1 cellular context compared by ENCODE assay signal in the genomic region with DNA sequence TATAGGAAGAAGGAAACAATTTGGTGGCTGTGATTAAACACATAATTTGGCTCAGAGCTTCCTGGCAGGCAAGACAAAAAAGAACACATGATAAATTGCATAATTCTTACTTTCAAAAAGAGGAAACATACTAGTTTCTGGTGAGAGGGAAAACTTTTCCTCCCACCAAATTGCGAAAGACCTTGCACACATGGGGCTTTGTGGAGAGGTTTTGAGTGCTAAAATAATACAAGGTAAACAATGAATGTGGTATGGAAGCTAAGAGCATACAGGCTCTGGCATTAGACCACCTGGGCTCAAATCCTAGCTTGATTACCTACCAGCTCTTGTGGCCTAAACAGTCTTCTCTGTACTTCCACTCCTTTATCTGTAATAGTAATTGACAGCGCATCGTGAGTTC.
A peak's percentile ranks its signal among the peaks of the same experiment; 100 is the strongest.
TF ChIP-seq lines count a peak whose summit lies in the region.

No MANE protein-coding gene starts in this region.

TF ChIP-seq in HepG2, 621 proteins besides CTCF, POLR2A, EP300 and RAD21 (continued from another document and continues in another):
- TF ChIP-seq, protein P1, sequence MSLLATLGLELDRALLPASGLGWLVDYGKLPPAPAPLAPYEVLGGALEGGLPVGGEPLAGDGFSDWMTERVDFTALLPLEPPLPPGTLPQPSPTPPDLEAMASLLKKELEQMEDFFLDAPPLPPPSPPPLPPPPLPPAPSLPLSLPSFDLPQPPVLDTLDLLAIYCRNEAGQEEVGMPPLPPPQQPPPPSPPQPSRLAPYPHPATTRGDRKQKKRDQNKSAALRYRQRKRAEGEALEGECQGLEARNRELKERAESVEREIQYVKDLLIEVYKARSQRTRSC (CRISPR knock-in tag; IDR thresholded peaks at IDR 0.05; ENCODE audit: low read depth): no peak
- TF ChIP-seq TEAD3 (CRISPR knock-in tag; optimal IDR thresholded peaks at IDR 0.05; ENCODE audit: borderline replicate concordance) (peak; percentile 8), ZNF20 (CRISPR knock-in tag; IDR thresholded peaks at IDR 0.05) (no peak), MIXL1 (CRISPR knock-in tag; IDR thresholded peaks at IDR 0.05) (no peak), HNRNPL (IDR thresholded peaks at IDR 0.05; ENCODE audit: low read depth, low read length) (no peak), CCAR2 (optimal IDR thresholded peaks at IDR 0.05; ENCODE audit: low read depth, low read length) (no peak), ZBTB3 (CRISPR knock-in tag; IDR thresholded peaks at IDR 0.05; ENCODE audit: borderline replicate concordance, low read depth) (no peak), SP140L (CRISPR knock-in tag; IDR thresholded peaks at IDR 0.05; ENCODE audit: borderline replicate concordance) (peak; percentile 63; the same call in 1 of the 2 replicates), MTA3 (CRISPR knock-in tag; IDR thresholded peaks at IDR 0.05) (no peak), RARA (CRISPR knock-in tag; IDR thresholded peaks at IDR 0.05) (0 out of 2 replicates have a peak, but pooled peaks have one; percentile 43), KDM5B (CRISPR knock-in tag; IDR thresholded peaks at IDR 0.05; ENCODE audit: borderline replicate concordance) (no peak), NFIC (IDR thresholded peaks at IDR 0.05; ENCODE audit: low read length) (0 out of 2 replicates have a peak, but pooled peaks have one; percentile 19), ZNF598 (CRISPR knock-in tag; IDR thresholded peaks at IDR 0.05; ENCODE audit: borderline replicate concordance) (no peak), ZNF33B (CRISPR knock-in tag; IDR thresholded peaks at IDR 0.05) (no peak), ARHGAP35 (CRISPR knock-in tag; IDR thresholded peaks at IDR 0.05; ENCODE audit: borderline replicate concordance) (no peak), ARNT2 (CRISPR knock-in tag; IDR thresholded peaks at IDR 0.05; ENCODE audit: low read depth) (no peak), FOSL1 (CRISPR knock-in tag; IDR thresholded peaks at IDR 0.05; ENCODE audit: borderline replicate concordance) (no peak), ZNF75D (CRISPR knock-in tag; IDR thresholded peaks at IDR 0.05; ENCODE audit: borderline replicate concordance) (no peak), ZNF230 (CRISPR knock-in tag; IDR thresholded peaks at IDR 0.05) (no peak), RBM22 (optimal IDR thresholded peaks at IDR 0.05; ENCODE audit: low read length) (no peak), ZNF101 (CRISPR knock-in tag; IDR thresholded peaks at IDR 0.05; ENCODE audit: borderline replicate concordance, low read depth) (no peak), IKZF4 (CRISPR knock-in tag; IDR thresholded peaks at IDR 0.05; ENCODE audit: borderline replicate concordance, low read depth, not compliant biosample characterization) (no peak), MIER3 (CRISPR knock-in tag; IDR thresholded peaks at IDR 0.05; ENCODE audit: borderline replicate concordance) (peak; percentile 77; the same call in 1 of the 2 replicates), PLRG1 (conservative IDR thresholded peaks at IDR 0.05) (no peak), HDAC6 (IDR thresholded peaks at IDR 0.05; ENCODE audit: low read depth, low read length) (no peak), HOXA9 (CRISPR knock-in tag; IDR thresholded peaks at IDR 0.05; ENCODE audit: borderline replicate concordance) (no peak), BCL6 (CRISPR knock-in tag; IDR thresholded peaks at IDR 0.05) (peak; percentile 63; the same call in 1 of the 2 replicates), ZNF883 (CRISPR knock-in tag; IDR thresholded peaks at IDR 0.05; ENCODE audit: not compliant biosample characterization) (no peak), MED8 (CRISPR knock-in tag; IDR thresholded peaks at IDR 0.05; ENCODE audit: insufficient replicate concordance) (no peak), MEIS1 (CRISPR knock-in tag; IDR thresholded peaks at IDR 0.05; ENCODE audit: borderline replicate concordance) (no peak), U2AF2 (IDR thresholded peaks at IDR 0.05; ENCODE audit: low read depth, low read length) (no peak), FOSL2 (CRISPR knock-in tag; IDR thresholded peaks at IDR 0.05) (peak; percentile 38; the same call in 1 of the 2 replicates), HHEX (CRISPR knock-in tag; IDR thresholded peaks at IDR 0.05) (no peak), NR2F6 (IDR thresholded peaks at IDR 0.05) (no peak), NR2F6 (CRISPR knock-in tag; IDR thresholded peaks at IDR 0.05) (peak; percentile 37; the same call in 1 of the 2 replicates), TBL1XR1 (IDR thresholded peaks at IDR 0.05; ENCODE audit: borderline replicate concordance, low read length, partially characterized antibody) (no peak), ZFX (CRISPR knock-in tag; IDR thresholded peaks at IDR 0.05; ENCODE audit: low read depth) (no peak), AGO2 (optimal IDR thresholded peaks at IDR 0.05; ENCODE audit: low read depth, low read length) (no peak)
- TF ChIP-seq, protein P2, sequence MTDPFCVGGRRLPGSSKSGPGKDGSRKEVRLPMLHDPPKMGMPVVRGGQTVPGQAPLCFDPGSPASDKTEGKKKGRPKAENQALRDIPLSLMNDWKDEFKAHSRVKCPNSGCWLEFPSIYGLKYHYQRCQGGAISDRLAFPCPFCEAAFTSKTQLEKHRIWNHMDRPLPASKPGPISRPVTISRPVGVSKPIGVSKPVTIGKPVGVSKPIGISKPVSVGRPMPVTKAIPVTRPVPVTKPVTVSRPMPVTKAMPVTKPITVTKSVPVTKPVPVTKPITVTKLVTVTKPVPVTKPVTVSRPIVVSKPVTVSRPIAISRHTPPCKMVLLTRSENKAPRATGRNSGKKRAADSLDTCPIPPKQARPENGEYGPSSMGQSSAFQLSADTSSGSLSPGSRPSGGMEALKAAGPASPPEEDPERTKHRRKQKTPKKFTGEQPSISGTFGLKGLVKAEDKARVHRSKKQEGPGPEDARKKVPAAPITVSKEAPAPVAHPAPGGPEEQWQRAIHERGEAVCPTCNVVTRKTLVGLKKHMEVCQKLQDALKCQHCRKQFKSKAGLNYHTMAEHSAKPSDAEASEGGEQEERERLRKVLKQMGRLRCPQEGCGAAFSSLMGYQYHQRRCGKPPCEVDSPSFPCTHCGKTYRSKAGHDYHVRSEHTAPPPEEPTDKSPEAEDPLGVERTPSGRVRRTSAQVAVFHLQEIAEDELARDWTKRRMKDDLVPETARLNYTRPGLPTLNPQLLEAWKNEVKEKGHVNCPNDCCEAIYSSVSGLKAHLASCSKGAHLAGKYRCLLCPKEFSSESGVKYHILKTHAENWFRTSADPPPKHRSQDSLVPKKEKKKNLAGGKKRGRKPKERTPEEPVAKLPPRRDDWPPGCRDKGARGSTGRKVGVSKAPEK (CRISPR knock-in tag; IDR thresholded peaks at IDR 0.05; ENCODE audit: borderline replicate concordance): no peak
- TF ChIP-seq, protein P3, sequence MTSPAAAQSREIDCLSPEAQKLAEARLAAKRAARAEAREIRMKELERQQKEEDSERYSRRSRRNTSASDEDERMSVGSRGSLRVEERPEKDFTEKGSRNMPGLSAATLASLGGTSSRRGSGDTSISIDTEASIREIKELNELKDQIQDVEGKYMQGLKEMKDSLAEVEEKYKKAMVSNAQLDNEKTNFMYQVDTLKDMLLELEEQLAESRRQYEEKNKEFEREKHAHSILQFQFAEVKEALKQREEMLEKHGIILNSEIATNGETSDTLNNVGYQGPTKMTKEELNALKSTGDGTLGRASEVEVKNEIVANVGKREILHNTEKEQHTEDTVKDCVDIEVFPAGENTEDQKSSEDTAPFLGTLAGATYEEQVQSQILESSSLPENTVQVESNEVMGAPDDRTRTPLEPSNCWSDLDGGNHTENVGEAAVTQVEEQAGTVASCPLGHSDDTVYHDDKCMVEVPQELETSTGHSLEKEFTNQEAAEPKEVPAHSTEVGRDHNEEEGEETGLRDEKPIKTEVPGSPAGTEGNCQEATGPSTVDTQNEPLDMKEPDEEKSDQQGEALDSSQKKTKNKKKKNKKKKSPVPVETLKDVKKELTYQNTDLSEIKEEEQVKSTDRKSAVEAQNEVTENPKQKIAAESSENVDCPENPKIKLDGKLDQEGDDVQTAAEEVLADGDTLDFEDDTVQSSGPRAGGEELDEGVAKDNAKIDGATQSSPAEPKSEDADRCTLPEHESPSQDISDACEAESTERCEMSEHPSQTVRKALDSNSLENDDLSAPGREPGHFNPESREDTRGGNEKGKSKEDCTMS (CRISPR knock-in tag; conservative IDR thresholded peaks at IDR 0.05): no peak
- TF ChIP-seq, protein P4, sequence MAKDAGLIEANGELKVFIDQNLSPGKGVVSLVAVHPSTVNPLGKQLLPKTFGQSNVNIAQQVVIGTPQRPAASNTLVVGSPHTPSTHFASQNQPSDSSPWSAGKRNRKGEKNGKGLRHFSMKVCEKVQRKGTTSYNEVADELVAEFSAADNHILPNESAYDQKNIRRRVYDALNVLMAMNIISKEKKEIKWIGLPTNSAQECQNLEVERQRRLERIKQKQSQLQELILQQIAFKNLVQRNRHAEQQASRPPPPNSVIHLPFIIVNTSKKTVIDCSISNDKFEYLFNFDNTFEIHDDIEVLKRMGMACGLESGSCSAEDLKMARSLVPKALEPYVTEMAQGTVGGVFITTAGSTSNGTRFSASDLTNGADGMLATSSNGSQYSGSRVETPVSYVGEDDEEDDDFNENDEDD (CRISPR knock-in tag; IDR thresholded peaks at IDR 0.05; ENCODE audit: borderline replicate concordance): peak; percentile 59; the same call in 1 of the 2 replicates
- TF ChIP-seq, protein P5, sequence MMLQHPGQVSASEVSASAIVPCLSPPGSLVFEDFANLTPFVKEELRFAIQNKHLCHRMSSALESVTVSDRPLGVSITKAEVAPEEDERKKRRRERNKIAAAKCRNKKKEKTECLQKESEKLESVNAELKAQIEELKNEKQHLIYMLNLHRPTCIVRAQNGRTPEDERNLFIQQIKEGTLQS (CRISPR knock-in tag; IDR thresholded peaks at IDR 0.05): no peak
- TF ChIP-seq, protein P6, sequence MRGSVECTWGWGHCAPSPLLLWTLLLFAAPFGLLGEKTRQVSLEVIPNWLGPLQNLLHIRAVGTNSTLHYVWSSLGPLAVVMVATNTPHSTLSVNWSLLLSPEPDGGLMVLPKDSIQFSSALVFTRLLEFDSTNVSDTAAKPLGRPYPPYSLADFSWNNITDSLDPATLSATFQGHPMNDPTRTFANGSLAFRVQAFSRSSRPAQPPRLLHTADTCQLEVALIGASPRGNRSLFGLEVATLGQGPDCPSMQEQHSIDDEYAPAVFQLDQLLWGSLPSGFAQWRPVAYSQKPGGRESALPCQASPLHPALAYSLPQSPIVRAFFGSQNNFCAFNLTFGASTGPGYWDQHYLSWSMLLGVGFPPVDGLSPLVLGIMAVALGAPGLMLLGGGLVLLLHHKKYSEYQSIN (CRISPR knock-in tag; IDR thresholded peaks at IDR 0.05; ENCODE audit: borderline replicate concordance): no peak
- TF ChIP-seq, protein P7, sequence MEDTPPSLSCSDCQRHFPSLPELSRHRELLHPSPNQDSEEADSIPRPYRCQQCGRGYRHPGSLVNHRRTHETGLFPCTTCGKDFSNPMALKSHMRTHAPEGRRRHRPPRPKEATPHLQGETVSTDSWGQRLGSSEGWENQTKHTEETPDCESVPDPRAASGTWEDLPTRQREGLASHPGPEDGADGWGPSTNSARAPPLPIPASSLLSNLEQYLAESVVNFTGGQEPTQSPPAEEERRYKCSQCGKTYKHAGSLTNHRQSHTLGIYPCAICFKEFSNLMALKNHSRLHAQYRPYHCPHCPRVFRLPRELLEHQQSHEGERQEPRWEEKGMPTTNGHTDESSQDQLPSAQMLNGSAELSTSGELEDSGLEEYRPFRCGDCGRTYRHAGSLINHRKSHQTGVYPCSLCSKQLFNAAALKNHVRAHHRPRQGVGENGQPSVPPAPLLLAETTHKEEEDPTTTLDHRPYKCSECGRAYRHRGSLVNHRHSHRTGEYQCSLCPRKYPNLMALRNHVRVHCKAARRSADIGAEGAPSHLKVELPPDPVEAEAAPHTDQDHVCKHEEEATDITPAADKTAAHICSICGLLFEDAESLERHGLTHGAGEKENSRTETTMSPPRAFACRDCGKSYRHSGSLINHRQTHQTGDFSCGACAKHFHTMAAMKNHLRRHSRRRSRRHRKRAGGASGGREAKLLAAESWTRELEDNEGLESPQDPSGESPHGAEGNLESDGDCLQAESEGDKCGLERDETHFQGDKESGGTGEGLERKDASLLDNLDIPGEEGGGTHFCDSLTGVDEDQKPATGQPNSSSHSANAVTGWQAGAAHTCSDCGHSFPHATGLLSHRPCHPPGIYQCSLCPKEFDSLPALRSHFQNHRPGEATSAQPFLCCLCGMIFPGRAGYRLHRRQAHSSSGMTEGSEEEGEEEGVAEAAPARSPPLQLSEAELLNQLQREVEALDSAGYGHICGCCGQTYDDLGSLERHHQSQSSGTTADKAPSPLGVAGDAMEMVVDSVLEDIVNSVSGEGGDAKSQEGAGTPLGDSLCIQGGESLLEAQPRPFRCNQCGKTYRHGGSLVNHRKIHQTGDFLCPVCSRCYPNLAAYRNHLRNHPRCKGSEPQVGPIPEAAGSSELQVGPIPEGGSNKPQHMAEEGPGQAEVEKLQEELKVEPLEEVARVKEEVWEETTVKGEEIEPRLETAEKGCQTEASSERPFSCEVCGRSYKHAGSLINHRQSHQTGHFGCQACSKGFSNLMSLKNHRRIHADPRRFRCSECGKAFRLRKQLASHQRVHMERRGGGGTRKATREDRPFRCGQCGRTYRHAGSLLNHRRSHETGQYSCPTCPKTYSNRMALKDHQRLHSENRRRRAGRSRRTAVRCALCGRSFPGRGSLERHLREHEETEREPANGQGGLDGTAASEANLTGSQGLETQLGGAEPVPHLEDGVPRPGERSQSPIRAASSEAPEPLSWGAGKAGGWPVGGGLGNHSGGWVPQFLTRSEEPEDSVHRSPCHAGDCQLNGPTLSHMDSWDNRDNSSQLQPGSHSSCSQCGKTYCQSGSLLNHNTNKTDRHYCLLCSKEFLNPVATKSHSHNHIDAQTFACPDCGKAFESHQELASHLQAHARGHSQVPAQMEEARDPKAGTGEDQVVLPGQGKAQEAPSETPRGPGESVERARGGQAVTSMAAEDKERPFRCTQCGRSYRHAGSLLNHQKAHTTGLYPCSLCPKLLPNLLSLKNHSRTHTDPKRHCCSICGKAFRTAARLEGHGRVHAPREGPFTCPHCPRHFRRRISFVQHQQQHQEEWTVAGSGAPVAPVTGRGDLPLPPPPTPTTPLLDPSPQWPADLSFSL (CRISPR knock-in tag; IDR thresholded peaks at IDR 0.05): no peak
- TF ChIP-seq, protein P8, sequence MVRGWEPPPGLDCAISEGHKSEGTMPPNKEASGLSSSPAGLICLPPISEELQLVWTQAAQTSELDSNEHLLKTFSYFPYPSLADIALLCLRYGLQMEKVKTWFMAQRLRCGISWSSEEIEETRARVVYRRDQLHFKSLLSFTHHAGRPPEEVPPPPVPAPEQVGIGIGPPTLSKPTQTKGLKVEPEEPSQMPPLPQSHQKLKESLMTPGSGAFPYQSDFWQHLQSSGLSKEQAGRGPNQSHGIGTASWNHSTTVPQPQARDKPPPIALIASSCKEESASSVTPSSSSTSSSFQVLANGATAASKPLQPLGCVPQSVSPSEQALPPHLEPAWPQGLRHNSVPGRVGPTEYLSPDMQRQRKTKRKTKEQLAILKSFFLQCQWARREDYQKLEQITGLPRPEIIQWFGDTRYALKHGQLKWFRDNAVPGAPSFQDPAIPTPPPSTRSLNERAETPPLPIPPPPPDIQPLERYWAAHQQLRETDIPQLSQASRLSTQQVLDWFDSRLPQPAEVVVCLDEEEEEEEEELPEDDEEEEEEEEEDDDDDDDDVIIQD (CRISPR knock-in tag; IDR thresholded peaks at IDR 0.05; ENCODE audit: low read depth): peak; percentile 52; the same call in 1 of the 2 replicates
